Comparison of ENCODE assay signal across 8 cellular contexts in the genomic region with DNA sequence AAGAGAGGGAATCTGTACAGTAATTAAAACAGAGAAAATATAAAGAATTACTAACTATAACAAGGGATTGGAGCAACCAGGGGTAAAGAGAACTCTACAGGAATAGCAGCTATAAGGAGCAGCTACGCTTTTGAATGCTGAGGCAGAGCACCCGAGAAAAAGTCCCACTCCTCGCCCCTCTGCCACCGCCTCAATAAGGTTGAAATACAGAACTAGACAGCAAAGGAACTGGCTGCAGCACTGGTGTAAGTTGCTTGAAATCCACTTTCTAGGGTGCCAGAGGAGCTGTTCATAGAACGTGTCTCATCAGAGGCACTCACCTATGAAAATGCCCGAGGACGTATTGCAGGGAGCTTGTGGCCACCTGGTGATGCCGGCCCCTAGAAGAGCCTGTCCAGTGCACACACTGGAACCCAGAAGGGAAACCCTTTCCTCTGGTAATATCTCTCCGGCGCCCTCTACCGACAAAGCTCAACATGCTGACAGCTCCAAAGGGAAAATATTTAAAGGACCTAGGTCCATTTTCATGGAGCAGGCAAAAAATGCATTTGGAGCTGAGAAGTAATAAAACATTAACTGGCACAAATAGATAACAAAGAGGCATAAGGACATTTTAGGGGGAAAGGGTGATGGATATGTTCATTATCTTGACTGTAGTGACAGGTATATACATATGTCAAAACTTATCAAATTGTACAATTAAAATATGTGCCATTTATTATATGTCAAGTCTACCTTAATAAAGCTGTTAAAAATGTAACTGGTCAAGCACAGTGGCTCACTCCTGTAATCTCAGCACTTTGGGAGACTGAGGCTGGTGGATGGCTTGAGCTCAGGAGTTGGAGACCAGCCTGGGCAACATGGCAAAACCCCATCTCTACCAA.
DNase-seq lines count a peak whose midpoint lies in the region; ATAC-seq and TF ChIP-seq lines count a peak whose summit lies in the region.

No MANE protein-coding gene starts in this region.

- H3K4me1 ChIP-seq in DND-41 (ENCODE audit: insufficient read depth, low read length) (no peaks in the 10 kb centered on the region), Karpas-422 (ENCODE audit: low read length) (no peaks in the 10 kb centered on the region), liver (ENCODE audit: control insufficient read depth in 4 of 4, insufficient read depth in 4 of 4, low read length in 3 of 4) (no peaks in the 10 kb centered on the region)

- H3K27me3 ChIP-seq in DND-41 (ENCODE audit: insufficient read depth, low read length, poor library complexity), result peaks cover 8% of the 10 kb centered on the region
- no peaks in the 10 kb centered on the region for H3K27me3 ChIP-seq in Karpas-422 (ENCODE audit: low read length)
- H3K27me3 ChIP-seq in liver (ENCODE audit: control insufficient read depth in 4 of 4, insufficient read depth in 4 of 4, low read length in 3 of 4), result no peaks in the 10 kb centered on the region

- ATAC-seq in DND-41 (ENCODE audit: insufficient read depth, low read depth) (peak; percentile 89), GM19452 (IDR thresholded peaks at IDR 0.05; ENCODE audit: unreplicated experiment) (peak; percentile 66), HG03108 (IDR thresholded peaks at IDR 0.05; ENCODE audit: unreplicated experiment) (no peak)

- no peaks in the 10 kb centered on the region for H3K9me2 ChIP-seq in Karpas-422 (replicated peaks; ENCODE audit: insufficient read depth, low read length)

- H3K4me3 ChIP-seq in DND-41 (ENCODE audit: low read depth in 1 of 2, low read length in 2 of 2), result no peak overlapping the region
- no peak overlapping the region for H3K4me3 ChIP-seq in Karpas-422 (ENCODE audit: low read length)
- no peak overlapping the region for H3K4me3 ChIP-seq in SK-N-MC
- no peak overlapping the region for H3K4me3 ChIP-seq in liver (ENCODE audit: low read depth in 1 of 3, low read length in 3 of 3)

- TF ChIP-seq RAD21 in liver (IDR thresholded peaks at IDR 0.05), result peak; percentile 56 to 68

- no peaks in the 10 kb centered on the region for H3K79me2 ChIP-seq in DND-41 (ENCODE audit: insufficient read depth, low read length)
- no peaks in the 10 kb centered on the region for H3K79me2 ChIP-seq in Karpas-422 (ENCODE audit: low read length)

- H4K20me1 ChIP-seq in DND-41 (ENCODE audit: insufficient read depth, low read length) (no peaks in the 10 kb centered on the region), Karpas-422 (ENCODE audit: insufficient read depth, low read depth, low read length) (no peaks in the 10 kb centered on the region)

- DNase-seq in DND-41, result peak; percentile 65
- peak; percentile 79 for DNase-seq in Karpas-422
- peak; percentile 32 for DNase-seq in SK-N-MC (ENCODE audit: low read depth, low spot score)
- DNase-seq in cerebellum (ENCODE audit: low spot score), result peak; percentile 1
- peak in 48 of 49 donors; percentile 7 to 90 (median 63) for DNase-seq in substantia nigra (lab: John Stamatoyannopoulos, UW)

- H3K36me3 ChIP-seq in DND-41 (ENCODE audit: insufficient read depth, low read length) (no peaks in the 10 kb centered on the region), Karpas-422 (ENCODE audit: insufficient read depth, low read length) (no peaks in the 10 kb centered on the region), SK-N-MC (ENCODE audit: insufficient read depth, low read length) (no peaks in the 10 kb centered on the region), liver (ENCODE audit: control insufficient read depth in 4 of 4, insufficient read depth in 3 of 4, low read depth in 1 of 4, low read length in 3 of 4) (no peaks in the 10 kb centered on the region)

- H3K4me2 ChIP-seq in DND-41 (ENCODE audit: insufficient read depth, low read length) (no peak overlapping the region), Karpas-422 (ENCODE audit: low read depth, low read length, poor library complexity, severe bottlenecking) (no peak overlapping the region)

- H3K9ac ChIP-seq in DND-41 (ENCODE audit: low read depth, low read length), result no peak overlapping the region
- no peak overlapping the region for H3K9ac ChIP-seq in Karpas-422 (ENCODE audit: low read length)
- no peak overlapping the region for H3K9ac ChIP-seq in SK-N-MC (ENCODE audit: insufficient read length)
- no peak overlapping the region for H3K9ac ChIP-seq in liver (ENCODE audit: low read depth in 1 of 2, low read length in 2 of 2)

- H3K9me3 ChIP-seq in DND-41 (ENCODE audit: insufficient read depth, low read length, severe bottlenecking), result no peaks in the 10 kb centered on the region
- no peaks in the 10 kb centered on the region for H3K9me3 ChIP-seq in Karpas-422 (ENCODE audit: low read length)
- H3K9me3 ChIP-seq in SK-N-MC (ENCODE audit: low read depth, low read length), result no peaks in the 10 kb centered on the region
- no peaks in the 10 kb centered on the region for H3K9me3 ChIP-seq in liver (ENCODE audit: control insufficient read depth in 4 of 4, low read length in 3 of 4)

- TF ChIP-seq CTCF in DND-41 (IDR thresholded peaks at IDR 0.05; ENCODE audit: borderline replicate concordance, extremely low read depth, low read length, poor library complexity, severe bottlenecking) (peak; percentile 69), liver (IDR thresholded peaks at IDR 0.05; ENCODE audit: low read depth, low read length, missing input control) (peak; percentile 34)

- 45% methylated on average over 11 of the region's 11 CpGs for WGBS in liver

- H3K27ac ChIP-seq in DND-41 (ENCODE audit: low read length), result no peak overlapping the region
- H3K27ac ChIP-seq in Karpas-422 (ENCODE audit: low read length), result no peak overlapping the region
- no peak overlapping the region for H3K27ac ChIP-seq in SK-N-MC
- no peak overlapping the region for H3K27ac ChIP-seq in liver (ENCODE audit: low read depth in 1 of 2, low read length in 2 of 2)
- peak overlapping the region; percentile 71 for H3K27ac ChIP-seq in substantia nigra (ENCODE audit: low read depth, low read length, poor library complexity, severe bottlenecking)

- 0 out of 2 replicates have a peak overlapping the region, but pooled peaks have one; percentile 36 for H2AFZ ChIP-seq in DND-41 (ENCODE audit: low read depth, low read length)
- no peak overlapping the region for H2AFZ ChIP-seq in Karpas-422 (ENCODE audit: low read length)

TF ChIP-seq in liver, 16 proteins besides CTCF, POLR2A, EP300 and RAD21:
- no peak for TF ChIP-seq FOXA2 (IDR thresholded peaks at IDR 0.05)
- no peak for TF ChIP-seq GABPA (IDR thresholded peaks at IDR 0.05 in 1 of 2, conservative IDR thresholded peaks at IDR 0.05 in 1 of 2)
- no peak for TF ChIP-seq NR2F2 (IDR thresholded peaks at IDR 0.05)
- TF ChIP-seq ATF3 (IDR thresholded peaks at IDR 0.05), result no peak
- no peak for TF ChIP-seq FOXA1 (IDR thresholded peaks at IDR 0.05)
- TF ChIP-seq, protein P1, sequence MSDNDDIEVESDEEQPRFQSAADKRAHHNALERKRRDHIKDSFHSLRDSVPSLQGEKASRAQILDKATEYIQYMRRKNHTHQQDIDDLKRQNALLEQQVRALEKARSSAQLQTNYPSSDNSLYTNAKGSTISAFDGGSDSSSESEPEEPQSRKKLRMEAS (IDR thresholded peaks at IDR 0.05), result no peak
- TF ChIP-seq REST (IDR thresholded peaks at IDR 0.05), result no peak
- no peak for TF ChIP-seq HNF4A (conservative IDR thresholded peaks at IDR 0.05)
- no peak for TF ChIP-seq YY1 (IDR thresholded peaks at IDR 0.05)
- no peak for TF ChIP-seq SP1 (IDR thresholded peaks at IDR 0.05)
- no peak for TF ChIP-seq HNF4G (IDR thresholded peaks at IDR 0.05)
- no peak for TF ChIP-seq TAF1 (conservative IDR thresholded peaks at IDR 0.05)
- TF ChIP-seq, protein P2, sequence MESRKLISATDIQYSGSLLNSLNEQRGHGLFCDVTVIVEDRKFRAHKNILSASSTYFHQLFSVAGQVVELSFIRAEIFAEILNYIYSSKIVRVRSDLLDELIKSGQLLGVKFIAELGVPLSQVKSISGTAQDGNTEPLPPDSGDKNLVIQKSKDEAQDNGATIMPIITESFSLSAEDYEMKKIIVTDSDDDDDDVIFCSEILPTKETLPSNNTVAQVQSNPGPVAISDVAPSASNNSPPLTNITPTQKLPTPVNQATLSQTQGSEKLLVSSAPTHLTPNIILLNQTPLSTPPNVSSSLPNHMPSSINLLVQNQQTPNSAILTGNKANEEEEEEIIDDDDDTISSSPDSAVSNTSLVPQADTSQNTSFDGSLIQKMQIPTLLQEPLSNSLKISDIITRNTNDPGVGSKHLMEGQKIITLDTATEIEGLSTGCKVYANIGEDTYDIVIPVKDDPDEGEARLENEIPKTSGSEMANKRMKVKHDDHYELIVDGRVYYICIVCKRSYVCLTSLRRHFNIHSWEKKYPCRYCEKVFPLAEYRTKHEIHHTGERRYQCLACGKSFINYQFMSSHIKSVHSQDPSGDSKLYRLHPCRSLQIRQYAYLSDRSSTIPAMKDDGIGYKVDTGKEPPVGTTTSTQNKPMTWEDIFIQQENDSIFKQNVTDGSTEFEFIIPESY (IDR thresholded peaks at IDR 0.05), result no peak
- TF ChIP-seq JUND (IDR thresholded peaks at IDR 0.05), result no peak

Comparison
In these comparisons a context has a peak if more than half of its experiments do, and no peak if none do; other contexts are left out.
1. DNase-seq: peak in every context shown above with its lines; median percentile 79 in Karpas-422; 65 in DND-41; 63 in substantia nigra; 32 in SK-N-MC; 1 in cerebellum.